In the genomic region with DNA sequence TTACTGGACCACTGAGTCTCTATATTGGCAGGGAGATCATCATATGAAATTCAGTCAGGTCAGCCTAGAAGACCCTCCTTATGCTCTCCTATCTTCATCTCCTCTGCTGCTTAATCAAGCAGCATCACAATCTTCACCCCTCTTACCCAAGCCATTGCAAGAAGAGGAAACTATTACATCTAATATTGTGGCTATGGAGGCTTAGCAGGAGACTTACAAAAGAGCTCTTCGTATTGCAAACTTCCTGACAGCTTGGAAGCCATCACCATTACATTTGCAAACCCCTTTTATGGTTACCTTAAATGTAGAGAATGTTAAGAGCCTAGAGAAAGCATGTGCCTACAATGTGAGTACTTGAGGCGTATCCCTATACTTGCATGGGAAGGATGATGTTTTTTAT, we compare ENCODE assay signal across 1 cellular context.
TF ChIP-seq lines count a peak whose summit lies in the region.

No MANE protein-coding gene starts in this region.

TF ChIP-seq in H1, 55 proteins besides CTCF, POLR2A, EP300 and RAD21 (continued from another document):
- TF ChIP-seq CHD7 (IDR thresholded peaks at IDR 0.05; ENCODE audit: insufficient replicate concordance, low read length) (no peak), SRF (IDR thresholded peaks at IDR 0.05; ENCODE audit: low read depth, low read length) (no peak), TCF12 (IDR thresholded peaks at IDR 0.05; ENCODE audit: low read depth, low read length) (no peak), CHD2 (IDR thresholded peaks at IDR 0.05; ENCODE audit: low read length) (no peak), TAF1 (IDR thresholded peaks at IDR 0.05; ENCODE audit: low read depth, low read length) (no peak), YY1 (IDR thresholded peaks at IDR 0.05; ENCODE audit: low read depth, low read length) (no peak), KDM5A (IDR thresholded peaks at IDR 0.05; ENCODE audit: low read length) (no peak)
